In genomic region chr19:38283261-38283660, GRCh38 we compare ENCODE assay signal across 15 cellular contexts. TPM values are rescaled to one million over a fixed set of nuclear protein-coding genes. Genes with fewer than 3 reads are reported as not detected.
"Had no signal": no experiment of that assay in that cellular context is flagged by ENCODE, and none has a peak within 500 bp of the region (broad histone marks: within the 10 kb centered on the region; RNA-seq: fewer than 3 reads in every experiment).

No MANE protein-coding gene starts in this region.

- DNase-seq: activated B cell treated with CpG ODN at 0.5 μM for 24 hours; activated CD4-positive, alpha-beta T cell treated with anti-CD3 and anti-CD28 coated beads for 48 hours; activated CD8-positive, alpha-beta memory T cell treated with anti-CD3 and anti-CD28 coated beads, Interleukin-2, amount 50 U/mL, for 48 hours; activated naive CD8-positive, alpha-beta T cell treated with anti-CD3 and anti-CD28 coated beads, Interleukin-2, amount 10 ng/mL, durations not matched to agents 7 days and 5 days; activated T-cell treated with anti-CD3 and anti-CD28 coated beads, Interleukin-2, amount 50 U/mL, for 72 hours; dermis blood vessel endothelial cell; gastrocnemius medialis; left colon; naive thymus-derived CD4-positive, alpha-beta T cell; pancreas; stimulated activated CD4-positive, alpha-beta T cell treated with anti-CD3 and anti-CD28 coated beads, Interleukin-12 subunit alpha, Interleukin-12 subunit beta, amount 100 ng/mL, for 4 hours; stimulated activated CD4-positive, alpha-beta T cell treated with anti-CD3 and anti-CD28 coated beads, Interleukin-2, amount 100 ng/mL, for 24 hours had no signal

- ATAC-seq: activated T-cell treated with anti-CD3 and anti-CD28 coated beads, Interleukin-2, amount 50 U/mL, for 72 hours; gastrocnemius medialis; left colon; naive thymus-derived CD4-positive, alpha-beta T cell had no signal

- H3K27me3 ChIP-seq: gastrocnemius medialis, pancreas, tibial nerve had no signal

- H3K36me3 ChIP-seq: gastrocnemius medialis, tibial nerve had no signal

- H3K9me3 ChIP-seq: gastrocnemius medialis, pancreas, tibial nerve had no signal

- H3K4me3 ChIP-seq: gastrocnemius medialis, lung, pancreas, tibial nerve had no signal

- H3K27ac ChIP-seq: gastrocnemius medialis had no signal

RNA-seq across cellular contexts. Expression of gene C19orf33, which starts 20.8 kb away (rescaled TPM):
- total RNA-seq: activated naive CD8-positive, alpha-beta T cell treated with anti-CD3 and anti-CD28 coated beads, Interleukin-2, amount 10 ng/mL, durations not matched to agents 7 days and 5 days; activated T-cell treated with anti-CD3 and anti-CD28 coated beads, Interleukin-2, amount 50 U/mL, for 72 hours; cerebellum had no signal

RNA-seq across cellular contexts. Expression of gene PPP1R14A, which starts 27.1 kb away (rescaled TPM):
- total RNA-seq: activated naive CD8-positive, alpha-beta T cell treated with anti-CD3 and anti-CD28 coated beads, Interleukin-2, amount 10 ng/mL, durations not matched to agents 7 days and 5 days had no signal
- polyA plus RNA-seq: naive thymus-derived CD4-positive, alpha-beta T cell had no signal
